ENCODE assay signal across 11 cellular contexts in the genomic region with DNA sequence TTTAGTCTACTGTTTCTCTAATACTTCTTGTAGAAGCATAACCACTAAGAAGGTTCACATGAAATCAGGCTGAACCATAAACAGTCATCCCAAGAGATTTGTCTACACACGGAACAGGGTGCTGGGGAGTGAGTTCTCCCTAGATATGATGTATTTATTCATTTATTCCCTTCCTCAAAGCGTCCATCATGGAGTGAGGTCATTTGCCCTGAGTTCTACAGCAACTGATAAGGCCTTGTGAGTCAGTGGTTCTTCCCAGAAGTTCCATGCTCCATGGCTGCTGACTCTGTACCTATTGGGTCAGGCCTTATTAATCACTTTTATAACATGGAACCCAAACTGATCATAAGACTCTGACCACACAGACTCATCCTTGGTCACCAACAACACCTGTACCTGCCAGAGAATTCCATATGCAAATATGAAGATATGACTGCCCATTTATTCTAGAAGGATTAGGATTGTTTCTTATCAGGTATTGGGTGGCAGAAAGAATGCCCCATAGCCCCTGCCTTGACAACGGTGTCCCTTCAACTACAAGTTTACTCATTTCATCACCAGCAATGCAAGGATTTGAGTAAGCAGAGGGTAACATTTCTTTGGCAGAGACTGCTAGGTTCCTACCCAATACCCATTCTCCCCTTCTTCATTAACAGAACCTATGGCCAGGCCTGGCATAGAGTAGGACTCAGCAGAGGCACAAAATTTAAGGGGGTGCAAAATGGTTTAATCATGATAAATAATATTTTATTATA.
A peak's percentile ranks its signal among the peaks of the same experiment; 100 is the strongest.
DNase-seq lines count a peak whose midpoint lies in the region; ATAC-seq, FAIRE-seq and TF ChIP-seq lines count a peak whose summit lies in the region.
"Had no signal": no experiment of that assay in that cellular context is flagged by ENCODE, and none has a peak within 500 bp of the region (broad histone marks: within the 10 kb centered on the region; RNA-seq: fewer than 3 reads in every experiment).

No MANE protein-coding gene starts in this region.

- FAIRE-seq in bronchial epithelial cell (lab: Jason Lieb, UNC): no peak

- TF ChIP-seq CTCF in bronchial epithelial cell (IDR thresholded peaks at IDR 0.05; ENCODE audit: insufficient read depth, low read length, severe bottlenecking) (no peak), mucosa of descending colon (IDR thresholded peaks at IDR 0.05) (no peak)

- peak; percentile 41 for DNase-seq in AG20443 (ENCODE audit: low spot score)
- DNase-seq in LHCN-M2 (ENCODE audit: low read depth): peak; percentile 80
- peak; percentile 97 for DNase-seq in bronchial epithelial cell (ENCODE audit: low read depth)
- DNase-seq in mucosa of descending colon: no peak
- no peak for DNase-seq in SJCRH30
- no peak for DNase-seq in NCI-H2029 (lab: John Stamatoyannopoulos, UW)
- DNase-seq: CD4-positive, CD25-positive, alpha-beta regulatory T cell; NCI-H1417 treated with DMSO at 0.1 percent for 48 hours had no signal

- no peak overlapping the region for H3K27ac ChIP-seq in SJCRH30
- H3K27ac ChIP-seq: VCaP had no signal

- intact Hi-C loops in mucosa of descending colon (cut with DNase I, micrococcal nuclease): loop anchor here in 1 of 2 donors (10.0 kb wide), 1 partner anchor 434 kb away; no protein-coding TSS in a partner anchor

- peak; percentile 63 for ATAC-seq in mucosa of descending colon
- ATAC-seq in GM18907 (IDR thresholded peaks at IDR 0.05; ENCODE audit: unreplicated experiment): no peak
- no peak for ATAC-seq in HG03460 (IDR thresholded peaks at IDR 0.05; ENCODE audit: unreplicated experiment)

- H3K9me3 ChIP-seq in mucosa of descending colon: no peaks in the 10 kb centered on the region
- H3K9me3 ChIP-seq in SJCRH30 (replicated peaks): no peaks in the 10 kb centered on the region

- H3K27me3 ChIP-seq in bronchial epithelial cell (ENCODE audit: control insufficient read depth, insufficient read depth, low read length) (no peaks in the 10 kb centered on the region), SJCRH30 (no peaks in the 10 kb centered on the region)

- H3K4me1 ChIP-seq in mucosa of descending colon (ENCODE audit: low read depth) (no peaks in the 10 kb centered on the region), SJCRH30 (no peaks in the 10 kb centered on the region)

- H3K4me3 ChIP-seq in bronchial epithelial cell (ENCODE audit: low read depth, low read length): no peak overlapping the region
- H3K4me3 ChIP-seq in mucosa of descending colon: no peak overlapping the region
- no peak overlapping the region for H3K4me3 ChIP-seq in SJCRH30

- H3K36me3 ChIP-seq in bronchial epithelial cell (ENCODE audit: control insufficient read depth, insufficient read depth, low read length): no peaks in the 10 kb centered on the region
- no peaks in the 10 kb centered on the region for H3K36me3 ChIP-seq in mucosa of descending colon (ENCODE audit: low read depth)
- H3K36me3 ChIP-seq in SJCRH30: no peaks in the 10 kb centered on the region

Comparison
In these comparisons a context has a peak if more than half of its experiments do, and no peak if none do; other contexts are left out.
1. DNase-seq: peak in AG20443 (single experiment), LHCN-M2 (single experiment) and bronchial epithelial cell (single experiment); none in mucosa of descending colon (0 of 3), SJCRH30 (0 of 2) and NCI-H2029 (single experiment).